ENCODE assay signal across 1 cellular context in the genomic region with DNA sequence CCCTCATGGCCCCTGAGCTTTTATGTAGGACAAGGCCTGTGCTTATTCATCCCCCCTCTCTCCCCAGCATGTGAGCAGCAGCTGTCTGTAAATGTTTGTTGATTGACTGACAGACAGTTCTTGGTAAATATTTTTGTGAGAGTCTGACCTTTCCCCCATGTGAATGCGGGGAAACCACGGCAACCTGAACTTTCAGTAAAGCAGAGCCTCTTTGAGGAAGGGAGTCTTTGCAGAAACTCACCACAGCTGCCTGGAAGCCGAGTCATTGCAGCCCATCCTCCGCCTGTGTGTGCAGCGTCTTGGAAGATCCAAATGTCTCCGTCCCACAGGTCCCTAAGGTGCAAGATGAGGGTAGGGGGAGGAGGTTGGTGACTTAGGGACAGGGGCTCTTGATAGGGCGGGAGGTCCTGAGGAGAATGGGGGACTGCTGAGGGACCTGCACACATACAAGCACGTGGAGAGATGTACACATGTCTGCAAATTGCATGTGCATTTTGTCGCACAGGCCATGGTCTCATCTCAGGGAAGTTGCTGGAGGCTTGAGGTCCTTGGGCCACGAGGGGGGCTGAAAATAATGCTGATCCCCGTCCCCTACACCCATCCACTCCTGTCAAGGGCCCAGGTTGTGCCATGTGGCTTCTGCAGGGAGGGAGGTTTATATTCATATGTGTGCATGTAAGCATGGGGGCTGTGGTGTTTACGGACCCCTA.
TF ChIP-seq lines count a peak whose summit lies in the region.

No MANE protein-coding gene starts in this region.

TF ChIP-seq in GM23338, 12 proteins besides CTCF, POLR2A, EP300 and RAD21:
- TF ChIP-seq REST (IDR thresholded peaks at IDR 0.05; ENCODE audit: unreplicated experiment) (no peak), NANOG (IDR thresholded peaks at IDR 0.05; ENCODE audit: borderline replicate concordance) (no peak), STAT1 (IDR thresholded peaks at IDR 0.05; ENCODE audit: unreplicated experiment) (no peak)
TF ChIP-seq in GM23338: peak in this region for 0.
